In the genomic region with DNA sequence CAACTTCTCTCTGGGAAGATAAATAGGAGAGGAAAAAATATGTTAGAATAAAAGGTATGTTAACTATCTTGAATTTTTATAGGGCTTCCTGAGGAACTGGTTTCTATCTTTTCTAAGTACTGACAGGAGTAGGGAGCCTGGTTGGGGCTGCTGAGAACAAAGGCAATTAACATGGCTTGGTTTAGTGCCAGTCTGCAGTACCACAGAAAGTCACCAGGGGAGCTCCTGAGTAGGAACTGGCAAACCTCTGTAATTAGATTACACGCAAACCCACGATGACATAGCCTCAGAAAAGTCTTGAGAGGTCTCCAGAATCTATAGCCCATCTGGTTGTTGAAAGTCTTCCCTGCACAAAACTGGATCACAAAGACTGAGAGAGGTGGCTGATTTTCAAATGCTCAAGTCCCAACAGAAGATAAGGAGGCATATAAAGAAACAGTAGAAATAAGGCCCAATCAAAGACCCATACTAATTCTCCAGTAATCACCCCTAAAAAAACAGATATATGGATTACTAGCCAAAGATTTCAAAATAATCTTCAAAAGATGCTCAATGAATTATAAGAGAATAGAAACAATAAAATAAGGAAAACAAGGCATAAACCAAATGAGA, we compare ENCODE assay signal across 8 cellular contexts. TPM values are rescaled to one million over a fixed set of nuclear protein-coding genes. Genes with fewer than 3 reads are reported as not detected.
DNase-seq lines count a peak whose midpoint lies in the region; ATAC-seq and TF ChIP-seq lines count a peak whose summit lies in the region.

No MANE protein-coding gene starts in this region.

- H3K9me3 ChIP-seq in sigmoid colon (peaks cover 0 to 1% (median 0%) of the 10 kb centered on the region in 4 donors), thyroid gland (no peaks in the 10 kb centered on the region)

- H3K27ac ChIP-seq in HL-60 (replicated peaks) (no peak overlapping the region), sigmoid colon (no peak overlapping the region), thyroid gland (no peak overlapping the region)

- H3K4me3 ChIP-seq in HL-60 (replicated peaks; ENCODE audit: insufficient read depth, low read length) (no peak overlapping the region), sigmoid colon (no peak overlapping the region), thyroid gland (replicated peaks in 1 of 3) (no peak overlapping the region)

- intact Hi-C loops in sigmoid colon (cut with DNase I), result no loop called here
- intact Hi-C loops in thyroid gland (cut with DNase I), result no loop called here

- WGBS in sigmoid colon, 2 donors, result 4 to 23% methylated on average over 2 of the region's 2 CpGs
- WGBS in thyroid gland, 2 donors, result 18 to 21% methylated on average over 2 of the region's 2 CpGs

- H3K36me3 ChIP-seq in sigmoid colon (no peaks in the 10 kb centered on the region), thyroid gland (no peaks in the 10 kb centered on the region)

- TF ChIP-seq POLR2A in sigmoid colon (IDR thresholded peaks at IDR 0.05) (no peak), thyroid gland (IDR thresholded peaks at IDR 0.05) (no peak)

- ATAC-seq in GM21367 (IDR thresholded peaks at IDR 0.05; ENCODE audit: unreplicated experiment) (peak; percentile 91), left lobe of liver (peak; percentile 93)

- TF ChIP-seq EP300 in sigmoid colon (IDR thresholded peaks at IDR 0.05), result no peak

- H3K27me3 ChIP-seq in HL-60 (ENCODE audit: insufficient read depth, poor library complexity, severe bottlenecking), result no peaks in the 10 kb centered on the region
- H3K27me3 ChIP-seq in sigmoid colon, result no peaks in the 10 kb centered on the region
- H3K27me3 ChIP-seq in thyroid gland, result no peaks in the 10 kb centered on the region

- peak in 2 of 3 experiments; percentile 16 to 18 for DNase-seq in NCI-H1417 (lab: John Stamatoyannopoulos, UW)
- DNase-seq in NCI-H1417 treated with DMSO at 0.1 percent for 48 hours (lab: John Stamatoyannopoulos, UW), result no peak
- peak; percentile 8 to 39 for DNase-seq in HL-60 (ENCODE audit: low read depth in 1 of 2, low spot score in 1 of 2)
- DNase-seq in UCSD-AML1 (lab: John Stamatoyannopoulos, UW; ENCODE audit: unreplicated experiment), result peak; percentile 10
- DNase-seq in left lobe of liver (ENCODE audit: low spot score), result peak; percentile 48
- no peak for DNase-seq in sigmoid colon
- no peak for DNase-seq in thyroid gland

- H3K4me1 ChIP-seq in sigmoid colon, result no peaks in the 10 kb centered on the region
- H3K4me1 ChIP-seq in thyroid gland, result no peaks in the 10 kb centered on the region

- TF ChIP-seq CTCF in HL-60 (IDR thresholded peaks at IDR 0.05; ENCODE audit: insufficient read depth, low read length) (peak; percentile 58), sigmoid colon (IDR thresholded peaks at IDR 0.05) (no peak), thyroid gland (IDR thresholded peaks at IDR 0.05) (peak in 1 of 6 experiments; percentile 9)

RNA-seq across cellular contexts. Expression of a gene that starts 11.7 kb away (rescaled TPM):
- total RNA-seq in left lobe of liver (not detected), sigmoid colon (1 to 10 TPM in 1 of 4 donors, under 1 TPM in 3; 0.16 to 1.4 (median 0.32) TPM), thyroid gland (not detected)
- polyA plus RNA-seq in sigmoid colon, result under 1 TPM in 2 of 3 donors, not detected in 1; under 0.01 to 0.03 TPM

Comparison
In these comparisons a context has a peak if more than half of its experiments do, and no peak if none do; other contexts are left out.
1. DNase-seq: peak in NCI-H1417 (2 of 3), HL-60 (2 of 2), UCSD-AML1 (single experiment) and left lobe of liver (single experiment); none in NCI-H1417 treated with DMSO at 0.1 percent for 48 hours (single experiment), sigmoid colon (single experiment) and thyroid gland (0 of 2).